ENCODE assay signal across 28 cellular contexts in genomic region chr3:11541321-11542303, GRCh38.
DNase-seq lines count a peak whose midpoint lies in the region; ATAC-seq and TF ChIP-seq lines count a peak whose summit lies in the region.
"Had no signal": no experiment of that assay in that cellular context is flagged by ENCODE, and none has a peak within 500 bp of the region (broad histone marks: within the 10 kb centered on the region; RNA-seq: fewer than 3 reads in every experiment).

No MANE protein-coding gene starts in this region.

- no peaks in the 10 kb centered on the region for H3K9me3 Mint-ChIP-seq in activated CD4-positive, alpha-beta T cell treated with anti-CD3 and anti-CD28 coated beads, Interleukin-2, amount 10 ng/mL, durations not matched to agents 7 days and 5 days
- H3K9me3 Mint-ChIP-seq in nephron progenitor cell (no peaks in the 10 kb centered on the region), type B pancreatic cell (peaks cover 5% of the 10 kb centered on the region)
- H3K9me3 Mint-ChIP-seq: activated naive CD4-positive, alpha-beta T cell treated with anti-CD3 and anti-CD28 coated beads, Interleukin-2, amount 50 U/mL, for 24 hours; CD8-positive, alpha-beta memory T cell; central memory CD8-positive, alpha-beta T cell; memory B cell had no signal

- H3K4me1 ChIP-seq in OCI-LY7 (ENCODE audit: insufficient read depth, low read length, poor library complexity, severe bottlenecking) = no peaks in the 10 kb centered on the region
- H3K4me1 ChIP-seq: gastrocnemius medialis, pancreas had no signal

- H3K36me3 ChIP-seq in OCI-LY7 (ENCODE audit: insufficient read depth, low read length) = no peaks in the 10 kb centered on the region
- H3K36me3 ChIP-seq: esophagus squamous epithelium, gastrocnemius medialis, pancreas, WERI-Rb-1 had no signal

- no peak overlapping the region for H3K4me2 ChIP-seq in OCI-LY7 (ENCODE audit: low read length)
- H3K4me2 ChIP-seq: hepatocyte had no signal

- peak overlapping the region; percentile 2 for H3K27ac Mint-ChIP-seq in activated CD4-positive, alpha-beta T cell treated with anti-CD3 and anti-CD28 coated beads, Interleukin-2, amount 10 ng/mL, durations not matched to agents 7 days and 5 days
- H3K27ac Mint-ChIP-seq in nephron progenitor cell = peak overlapping the region; percentile 95
- peak overlapping the region; percentile 67 for H3K27ac Mint-ChIP-seq in type B pancreatic cell
- H3K27ac Mint-ChIP-seq: activated naive CD4-positive, alpha-beta T cell treated with anti-CD3 and anti-CD28 coated beads, Interleukin-2, amount 50 U/mL, for 24 hours; memory B cell had no signal

- no peak overlapping the region for H2AFZ ChIP-seq in OCI-LY7 (ENCODE audit: low read length)
- H2AFZ ChIP-seq: hepatocyte had no signal

- H3K4me1 Mint-ChIP-seq in activated CD4-positive, alpha-beta T cell treated with anti-CD3 and anti-CD28 coated beads, Interleukin-2, amount 10 ng/mL, durations not matched to agents 7 days and 5 days = no peaks in the 10 kb centered on the region
- H3K4me1 Mint-ChIP-seq in nephron progenitor cell = peaks cover 67% of the 10 kb centered on the region
- H3K4me1 Mint-ChIP-seq in type B pancreatic cell (ENCODE audit: unreplicated experiment) = peaks cover 48% of the 10 kb centered on the region

- H4K20me1 ChIP-seq in OCI-LY7 (ENCODE audit: insufficient read depth, low read length) = no peaks in the 10 kb centered on the region

- no peaks in the 10 kb centered on the region for H3K79me2 ChIP-seq in OCI-LY7 (ENCODE audit: insufficient read depth, low read depth, low read length)
- H3K79me2 ChIP-seq: hepatocyte had no signal

- no peak for ATAC-seq in GM21447 (IDR thresholded peaks at IDR 0.05; ENCODE audit: unreplicated experiment)
- ATAC-seq: gastrocnemius medialis, right cardiac atrium had no signal

- DNase-seq in activated CD4-positive, alpha-beta T cell treated with anti-CD3 and anti-CD28 coated beads, Interleukin-2, amount 10 ng/mL, durations not matched to agents 7 days and 5 days = no peak
- DNase-seq in activated CD4-positive, alpha-beta T cell treated with anti-CD3 and anti-CD28 coated beads for 4 hours = no peak
- DNase-seq in amniotic epithelial cell (ENCODE audit: low read depth) = peak; percentile 70
- no peak for DNase-seq in nephron progenitor cell
- DNase-seq in type B pancreatic cell (ENCODE audit: extremely low spot score, unreplicated experiment) = no peak
- no peak for DNase-seq in OCI-LY7 (ENCODE audit: low spot score)
- DNase-seq in G401 (ENCODE audit: low spot score) = no peak
- DNase-seq: anterior cingulate cortex; dermis blood vessel endothelial cell; DMS 273 treated with DMSO at 0.1 percent for 48 hours; esophagus squamous epithelium; gastrocnemius medialis; NCI-H1092 treated with DMSO at 0.1 percent for 48 hours; NCI-H187 treated with DMSO at 0.1 percent for 48 hours; NCI-H526 treated with DMSO at 0.1 percent for 48 hours; right cardiac atrium; SIG-M5; stimulated activated CD4-positive, alpha-beta T cell treated with anti-CD3 and anti-CD28 coated beads, Interleukin-4, amount 100 ng/mL, for 1 hour; substantia nigra; WERI-Rb-1 had no signal

- no peaks in the 10 kb centered on the region for H3K9me2 ChIP-seq in OCI-LY7 (ENCODE audit: insufficient read depth, low read length)

- POLR2A ChIA-PET in activated CD4-positive, alpha-beta T cell treated with anti-CD3 and anti-CD28 coated beads, Interleukin-2, amount 10 ng/mL, durations not matched to agents 7 days and 5 days (lab: Charles Lee) = no interaction called here
- POLR2A ChIA-PET in OCI-LY7 (lab: Charles Lee) = interaction anchor here (0.6 kb wide), 1 partner anchor 16 kb away, joined by 5 read pairs; no protein-coding TSS in a partner anchor

- H3K9me3 ChIP-seq in OCI-LY7 (ENCODE audit: low read length) = no peaks in the 10 kb centered on the region
- H3K9me3 ChIP-seq: esophagus squamous epithelium, gastrocnemius medialis, pancreas had no signal

- H3K27me3 Mint-ChIP-seq in activated CD4-positive, alpha-beta T cell treated with anti-CD3 and anti-CD28 coated beads, Interleukin-2, amount 10 ng/mL, durations not matched to agents 7 days and 5 days = no peaks in the 10 kb centered on the region
- peaks cover 8% of the 10 kb centered on the region for H3K27me3 Mint-ChIP-seq in nephron progenitor cell (ENCODE audit: low read depth, poor library complexity)
- H3K27me3 Mint-ChIP-seq in type B pancreatic cell = no peaks in the 10 kb centered on the region
- H3K27me3 Mint-ChIP-seq: activated naive CD4-positive, alpha-beta T cell treated with anti-CD3 and anti-CD28 coated beads, Interleukin-2, amount 50 U/mL, for 24 hours; CD8-positive, alpha-beta memory T cell; central memory CD8-positive, alpha-beta T cell; memory B cell had no signal

- no peak overlapping the region for H3K4me3 Mint-ChIP-seq in activated CD4-positive, alpha-beta T cell treated with anti-CD3 and anti-CD28 coated beads, Interleukin-2, amount 10 ng/mL, durations not matched to agents 7 days and 5 days
- H3K4me3 Mint-ChIP-seq in nephron progenitor cell (no peak overlapping the region), type B pancreatic cell (peak overlapping the region; percentile 25)
- H3K4me3 Mint-ChIP-seq: activated naive CD4-positive, alpha-beta T cell treated with anti-CD3 and anti-CD28 coated beads, Interleukin-2, amount 50 U/mL, for 24 hours; CD8-positive, alpha-beta memory T cell; central memory CD8-positive, alpha-beta T cell; memory B cell had no signal

- intact Hi-C loops in OCI-LY7 (cut with micrococcal nuclease; ENCODE audit: unreplicated experiment) = no loop called here

- in situ Hi-C loops in G401 (cut with HindIII; ENCODE audit: low sequenced_read_pairs) = no loop called here

- BruUV-seq in OCI-LY7 (replicated peaks; lab: Mats Ljungman, UMichigan) = no TSS peak

- H3K4me3 ChIP-seq in OCI-LY7 (ENCODE audit: low read depth, low read length, poor library complexity, severe bottlenecking) = no peak overlapping the region
- H3K4me3 ChIP-seq: esophagus squamous epithelium, gastrocnemius medialis, hepatocyte, pancreas had no signal

- TF ChIP-seq CTCF in nephron progenitor cell (IDR thresholded peaks at IDR 0.05) (no peak), type B pancreatic cell (conservative IDR thresholded peaks at IDR 0.05) (no peak), OCI-LY7 (conservative IDR thresholded peaks at IDR 0.05; ENCODE audit: low read length) (no peak)

- H3K36me3 Mint-ChIP-seq in activated CD4-positive, alpha-beta T cell treated with anti-CD3 and anti-CD28 coated beads, Interleukin-2, amount 10 ng/mL, durations not matched to agents 7 days and 5 days (ENCODE audit: low read depth) = no peaks in the 10 kb centered on the region
- H3K36me3 Mint-ChIP-seq in nephron progenitor cell (ENCODE audit: low read depth) (peaks cover 14% of the 10 kb centered on the region), type B pancreatic cell (peaks cover 13% of the 10 kb centered on the region)
- H3K36me3 Mint-ChIP-seq: CD8-positive, alpha-beta memory T cell had no signal

- CTCF ChIA-PET in activated CD4-positive, alpha-beta T cell treated with anti-CD3 and anti-CD28 coated beads, Interleukin-2, amount 10 ng/mL, durations not matched to agents 7 days and 5 days (lab: Charles Lee) = interaction anchor here (1.1 to 1.2 kb wide), 2 partner anchors 22 to 74 kb away, joined by 3 read pairs; no protein-coding TSS in a partner anchor
- CTCF ChIA-PET in OCI-LY7 (lab: Charles Lee; ENCODE audit: unreplicated experiment) = no interaction called here

- H3K27ac ChIP-seq in OCI-LY7 (ENCODE audit: low read depth, low read length, poor library complexity, severe bottlenecking) = no peak overlapping the region
- H3K27ac ChIP-seq: 22Rv1, esophagus squamous epithelium, gastrocnemius medialis, hepatocyte, pancreas, WERI-Rb-1 had no signal

Comparison
In these comparisons a context has a peak if more than half of its experiments do, and no peak if none do; other contexts are left out.
1. H3K27ac Mint-ChIP-seq: peak in every context shown above with its lines; median percentile 95 in nephron progenitor cell; 67 in type B pancreatic cell; 2 in activated CD4-positive, alpha-beta T cell treated with anti-CD3 and anti-CD28 coated beads, Interleukin-2, amount 10 ng/mL, durations not matched to agents 7 days and 5 days.